In genomic region chr16:14618566-14618965, GRCh38 we compare ENCODE assay signal across 3 cellular contexts.
"Had no signal": no experiment of that assay in that cellular context is flagged by ENCODE, and none has a peak within 500 bp of the region (broad histone marks: within the 10 kb centered on the region; RNA-seq: fewer than 3 reads in every experiment).

No MANE protein-coding gene starts in this region.

- DNase-seq: GDM1, GF-D8 had no signal

- ATAC-seq: GM12878 had no signal

- H3K4me3 ChIP-seq: GM12878 had no signal
